In the genomic region with DNA sequence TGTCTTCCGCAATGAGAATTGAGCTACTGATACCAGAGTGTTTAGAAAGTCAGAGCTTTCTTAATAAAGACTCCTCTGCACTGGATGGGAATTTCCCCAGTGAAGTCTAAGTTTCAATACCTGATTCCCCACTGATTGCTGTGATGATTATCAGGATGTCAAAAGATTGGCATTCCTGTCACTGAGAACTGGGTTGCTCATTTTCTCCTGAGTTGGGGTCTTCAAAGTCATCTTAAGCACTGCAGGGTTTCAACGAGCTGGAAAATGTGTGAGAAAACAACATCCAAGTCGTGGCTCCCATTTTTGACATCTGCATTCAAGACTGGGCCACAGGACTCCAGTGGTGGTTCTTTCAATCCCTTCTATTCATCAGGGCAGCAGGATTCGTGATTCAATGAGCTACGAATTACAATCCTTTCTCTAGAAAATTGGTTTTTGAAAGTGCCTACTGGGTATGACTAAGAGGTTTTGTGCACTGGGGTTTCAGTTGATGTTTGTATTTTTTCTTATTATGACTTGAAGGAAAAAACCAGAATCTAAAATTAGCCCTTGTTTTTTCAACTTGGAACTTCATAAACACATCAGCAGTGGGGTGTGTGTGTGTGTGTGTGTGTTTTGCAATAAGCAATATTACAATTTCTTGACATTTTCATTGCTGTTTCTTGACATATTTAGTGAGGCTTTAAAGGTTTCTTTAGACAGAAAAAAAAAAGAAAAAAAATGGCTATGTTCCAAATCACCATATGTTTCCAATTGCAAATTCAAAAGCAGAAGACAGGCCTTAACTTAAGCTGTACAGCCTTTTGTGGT, we compare ENCODE assay signal across 8 cellular contexts.
DNase-seq lines count a peak whose midpoint lies in the region; ATAC-seq and TF ChIP-seq lines count a peak whose summit lies in the region.

No MANE protein-coding gene starts in this region.

- peak; percentile 48 for DNase-seq in COLO829 (ENCODE audit: low spot score)
- peak; percentile 5 for DNase-seq in cerebellar cortex (ENCODE audit: low spot score)
- peak; percentile 13 to 32 for DNase-seq in stimulated activated naive CD8-positive, alpha-beta T cell treated with anti-CD3 and anti-CD28 coated beads, Interleukin-15, amount 100 ng/mL, for 72 hours
- DNase-seq in cortex of kidney (lab: John Stamatoyannopoulos, UW), result no peak
- no peak for DNase-seq in colonic mucosa
- DNase-seq in heart left ventricle, result no peak

- H3K27me3 ChIP-seq in colonic mucosa (no peaks in the 10 kb centered on the region), heart left ventricle (no peaks in the 10 kb centered on the region)

- TF ChIP-seq CTCF in colonic mucosa (IDR thresholded peaks at IDR 0.05), result no peak
- no peak for TF ChIP-seq CTCF in heart left ventricle (IDR thresholded peaks at IDR 0.05)

- H3K9me3 Mint-ChIP-seq in stimulated activated naive CD8-positive, alpha-beta T cell treated with anti-CD3 and anti-CD28 coated beads, Interleukin-15, amount 100 ng/mL, for 72 hours, result peaks cover 0 to 6% of the 10 kb centered on the region in 2 donors

- intact Hi-C loops in colonic mucosa (cut with DNase I) (no loop called here), heart left ventricle (cut with DNase I) (no loop called here)

- peak overlapping the region; percentile 44 to 86 for H3K27ac Mint-ChIP-seq in stimulated activated naive CD8-positive, alpha-beta T cell treated with anti-CD3 and anti-CD28 coated beads, Interleukin-15, amount 100 ng/mL, for 72 hours

- no peak overlapping the region for H3K27ac ChIP-seq in colonic mucosa
- H3K27ac ChIP-seq in heart left ventricle, result no peak overlapping the region

- 61 to 71% (median 64%) methylated on average over 5 of the region's 5 CpGs for WGBS in heart left ventricle, 4 donors

- ATAC-seq in GM19463 (IDR thresholded peaks at IDR 0.05; ENCODE audit: unreplicated experiment) (peak; percentile 82), HG03442 (IDR thresholded peaks at IDR 0.05; ENCODE audit: unreplicated experiment) (peak; percentile 83), heart left ventricle (no peak)
- peak; percentile 93 for ATAC-seq in stimulated activated naive CD8-positive, alpha-beta T cell treated with anti-CD3 and anti-CD28 coated beads, Interleukin-15, amount 100 ng/mL, for 72 hours

- peak overlapping the region; percentile 3 to 43 for H3K4me3 Mint-ChIP-seq in stimulated activated naive CD8-positive, alpha-beta T cell treated with anti-CD3 and anti-CD28 coated beads, Interleukin-15, amount 100 ng/mL, for 72 hours

- H3K9me3 ChIP-seq in colonic mucosa (no peaks in the 10 kb centered on the region), heart left ventricle (no peaks in the 10 kb centered on the region)

- H3K4me1 Mint-ChIP-seq in stimulated activated naive CD8-positive, alpha-beta T cell treated with anti-CD3 and anti-CD28 coated beads, Interleukin-15, amount 100 ng/mL, for 72 hours, result peaks cover 34% of the 10 kb centered on the region

- TF ChIP-seq POLR2A in heart left ventricle (IDR thresholded peaks at IDR 0.05), result no peak

- H3K4me3 ChIP-seq in colonic mucosa, result no peak overlapping the region
- no peak overlapping the region for H3K4me3 ChIP-seq in heart left ventricle

- no peaks in the 10 kb centered on the region for H3K4me1 ChIP-seq in colonic mucosa
- peaks cover 0 to 13% (median 0%) of the 10 kb centered on the region in 12 donors for H3K4me1 ChIP-seq in heart left ventricle

- no peak overlapping the region for H3K9ac ChIP-seq in colonic mucosa (ENCODE audit: low read depth in 2 of 2, low read length in 2 of 2)

- no peaks in the 10 kb centered on the region for H3K27me3 Mint-ChIP-seq in stimulated activated naive CD8-positive, alpha-beta T cell treated with anti-CD3 and anti-CD28 coated beads, Interleukin-15, amount 100 ng/mL, for 72 hours

- no peaks in the 10 kb centered on the region for H3K36me3 ChIP-seq in colonic mucosa
- no peaks in the 10 kb centered on the region for H3K36me3 ChIP-seq in heart left ventricle

Comparison
In these comparisons a context has a peak if more than half of its experiments do, and no peak if none do; other contexts are left out.
1. DNase-seq: peak in COLO829 (single experiment), cerebellar cortex (single experiment) and stimulated activated naive CD8-positive, alpha-beta T cell treated with anti-CD3 and anti-CD28 coated beads, Interleukin-15, amount 100 ng/mL, for 72 hours (2 of 2); none in cortex of kidney (single experiment), colonic mucosa (single experiment) and heart left ventricle (0 of 5).
2. ATAC-seq: peak in GM19463 (single experiment), HG03442 (single experiment) and stimulated activated naive CD8-positive, alpha-beta T cell treated with anti-CD3 and anti-CD28 coated beads, Interleukin-15, amount 100 ng/mL, for 72 hours (single experiment); none in heart left ventricle (0 of 4).